Comparison of ENCODE assay signal across 8 cellular contexts in genomic region chr4:17447675-17448298, GRCh38.
DNase-seq lines count a peak whose midpoint lies in the region; ATAC-seq and TF ChIP-seq lines count a peak whose summit lies in the region.

No MANE protein-coding gene starts in this region.

- H3K4me3 ChIP-seq in colonic mucosa (no peak overlapping the region), liver (ENCODE audit: low read depth in 1 of 3, low read length in 3 of 3) (no peak overlapping the region)

- ATAC-seq in GM18511 (IDR thresholded peaks at IDR 0.05; ENCODE audit: unreplicated experiment) (peak; percentile 98), HG02885 (IDR thresholded peaks at IDR 0.05; ENCODE audit: poor library complexity, unreplicated experiment) (peak; percentile 96)

- H3K4me1 ChIP-seq in colonic mucosa (no peaks in the 10 kb centered on the region), liver (ENCODE audit: control insufficient read depth in 4 of 4, insufficient read depth in 4 of 4, low read length in 3 of 4) (peaks cover 0 to 6% (median 0%) of the 10 kb centered on the region in 4 donors)

- no peaks in the 10 kb centered on the region for H3K9me3 ChIP-seq in colonic mucosa
- peaks cover 0 to 3% (median 0%) of the 10 kb centered on the region in 4 donors for H3K9me3 ChIP-seq in liver (ENCODE audit: control insufficient read depth in 4 of 4, low read length in 3 of 4)

- no peaks in the 10 kb centered on the region for H3K36me3 ChIP-seq in colonic mucosa
- H3K36me3 ChIP-seq in liver (ENCODE audit: control insufficient read depth in 4 of 4, insufficient read depth in 3 of 4, low read depth in 1 of 4, low read length in 3 of 4) = no peaks in the 10 kb centered on the region

- H3K27me3 ChIP-seq in colonic mucosa = no peaks in the 10 kb centered on the region
- H3K27me3 ChIP-seq in liver (ENCODE audit: control insufficient read depth in 4 of 4, insufficient read depth in 4 of 4, low read length in 3 of 4) = no peaks in the 10 kb centered on the region

- intact Hi-C loops in colonic mucosa (cut with DNase I) = loop anchor here (5.0 to 10.0 kb wide), 2 partner anchors 100 to 1153 kb away; no protein-coding TSS in a partner anchor

- H3K27ac ChIP-seq in colonic mucosa = no peak overlapping the region
- no peak overlapping the region for H3K27ac ChIP-seq in liver (ENCODE audit: low read depth in 1 of 2, low read length in 2 of 2)

- peak; percentile 65 for TF ChIP-seq CTCF in colonic mucosa (IDR thresholded peaks at IDR 0.05)
- peak; percentile 69 for TF ChIP-seq CTCF in liver (IDR thresholded peaks at IDR 0.05; ENCODE audit: low read depth, low read length, missing input control)

- no peak overlapping the region for H3K9ac ChIP-seq in colonic mucosa (ENCODE audit: low read depth in 2 of 2, low read length in 2 of 2)
- H3K9ac ChIP-seq in liver (ENCODE audit: low read depth in 1 of 2, low read length in 2 of 2) = no peak overlapping the region

- TF ChIP-seq RAD21 in liver (IDR thresholded peaks at IDR 0.05) = peak; percentile 90 to 91

- DNase-seq in AML-193 (lab: John Stamatoyannopoulos, UW) (peak; percentile 35 to 72), NCI-H1694 (lab: John Stamatoyannopoulos, UW) (peak; percentile 53), UCSD-AML1 (lab: John Stamatoyannopoulos, UW; ENCODE audit: unreplicated experiment) (peak; percentile 11), colonic mucosa (peak; percentile 57)
- peak; percentile 0 to 4 for DNase-seq in stimulated activated CD8-positive, alpha-beta memory T cell treated with anti-CD3 and anti-CD28 coated beads, Interleukin-7, amount 100 ng/mL, for 1 hour (ENCODE audit: low read depth in 2 of 2)

TF ChIP-seq in liver, 16 proteins besides CTCF, POLR2A, EP300 and RAD21:
- TF ChIP-seq JUND (IDR thresholded peaks at IDR 0.05) (no peak), HNF4A (conservative IDR thresholded peaks at IDR 0.05) (peak; percentile 15 to 28)

Comparison
In these comparisons a context has a peak if more than half of its experiments do, and no peak if none do; other contexts are left out.
1. DNase-seq: peak in every context shown above with its lines; median percentile 57 in colonic mucosa; 54 in AML-193; 53 in NCI-H1694; 11 in UCSD-AML1; 2 in stimulated activated CD8-positive, alpha-beta memory T cell treated with anti-CD3 and anti-CD28 coated beads, Interleukin-7, amount 100 ng/mL, for 1 hour.